In the genomic region with DNA sequence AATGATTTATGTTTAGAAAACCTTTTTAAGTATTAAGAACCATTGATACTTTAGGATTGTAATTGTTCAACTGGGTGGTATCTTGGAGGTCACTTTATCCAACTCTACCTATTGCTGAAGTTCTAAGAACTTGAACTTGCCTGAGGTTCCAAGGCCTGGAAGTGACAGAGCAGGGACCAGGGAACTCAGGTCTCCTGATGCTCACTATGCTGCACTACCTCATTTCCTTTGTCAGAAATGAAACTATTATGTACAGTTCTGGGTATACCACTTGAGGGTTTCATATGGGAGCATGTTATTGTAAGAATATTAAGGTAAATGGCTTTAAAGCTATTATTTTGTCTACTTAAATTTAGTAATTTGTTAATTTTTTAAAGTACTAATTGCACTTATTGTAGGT, we compare ENCODE assay signal across 13 cellular contexts. TPM values are rescaled to one million over a fixed set of nuclear protein-coding genes. Genes with fewer than 3 reads are reported as not detected.
DNase-seq lines count a peak whose midpoint lies in the region; ATAC-seq, FAIRE-seq and TF ChIP-seq lines count a peak whose summit lies in the region.
"Had no signal": no experiment of that assay in that cellular context is flagged by ENCODE, and none has a peak within 500 bp of the region (broad histone marks: within the 10 kb centered on the region; RNA-seq: fewer than 3 reads in every experiment).

No MANE protein-coding gene starts in this region.

- ATAC-seq in GM19025 (IDR thresholded peaks at IDR 0.05; ENCODE audit: low read depth, unreplicated experiment) (peak; percentile 23), HG03196 (IDR thresholded peaks at IDR 0.05; ENCODE audit: unreplicated experiment) (peak; percentile 37)

- H3K9ac ChIP-seq in astrocyte (ENCODE audit: low read length) = no peak overlapping the region
- H3K9ac ChIP-seq: parathyroid adenoma had no signal

- peaks cover 8% of the 10 kb centered on the region for H3K4me1 ChIP-seq in astrocyte (ENCODE audit: insufficient read depth, low read length)

- H2AFZ ChIP-seq in astrocyte (ENCODE audit: low read depth, low read length) = no peak overlapping the region
- H2AFZ ChIP-seq: parathyroid adenoma had no signal

- H3K27ac ChIP-seq in AG04450 (ENCODE audit: low read depth, low read length) (no peak overlapping the region), astrocyte (ENCODE audit: low read depth, low read length) (no peak overlapping the region)
- H3K27ac ChIP-seq: parathyroid adenoma, VCaP had no signal

- H3K9me3 Mint-ChIP-seq in astrocyte (ENCODE audit: unreplicated experiment) = no peaks in the 10 kb centered on the region

- H3K27me3 ChIP-seq in AG04450 (ENCODE audit: control insufficient read depth, insufficient read depth, low read length) = no peaks in the 10 kb centered on the region
- no peaks in the 10 kb centered on the region for H3K27me3 ChIP-seq in astrocyte (ENCODE audit: insufficient read depth, low read length)

- no peaks in the 10 kb centered on the region; the same call in 1 of the 2 replicates for H3K9me3 ChIP-seq in AG04450 (ENCODE audit: control insufficient read depth, insufficient read depth, low read length)
- H3K9me3 ChIP-seq in astrocyte (ENCODE audit: insufficient read depth, low read depth, low read length) = no peaks in the 10 kb centered on the region

- no peak overlapping the region for H3K27ac Mint-ChIP-seq in astrocyte (ENCODE audit: unreplicated experiment)

- CTCF ChIA-PET in AG04450 (lab: Charles Lee) = interaction anchor here (1.2 to 2.4 kb wide), 3 partner anchors 34 to 485 kb away, joined by 3 to 9 read pairs (median 3); no protein-coding TSS in a partner anchor

- FAIRE-seq in astrocyte (lab: Jason Lieb, UNC) = no peak
- FAIRE-seq: endothelial cell of umbilical vein, urothelium cell line had no signal

- POLR2A ChIA-PET in AG04450 (lab: Yijun Ruan, JAX) = interaction anchor here (0.6 kb wide), 1 partner anchor 466 kb away, joined by 3 read pairs; no protein-coding TSS in a partner anchor

- intact Hi-C loops in posterior vena cava (cut with DNase I) = no loop called here

- peaks cover 15% of the 10 kb centered on the region for H3K4me1 Mint-ChIP-seq in astrocyte (ENCODE audit: low read depth, unreplicated experiment)

- H3K4me2 ChIP-seq in astrocyte (ENCODE audit: low read length) = peak overlapping the region; percentile 95

- peaks cover 18% of the 10 kb centered on the region for H4K20me1 ChIP-seq in astrocyte (ENCODE audit: insufficient read depth, low read length)

- H3K27me3 Mint-ChIP-seq in astrocyte (ENCODE audit: low read depth, unreplicated experiment) = no peaks in the 10 kb centered on the region

- DNase-seq in AG04450 (ENCODE audit: low read depth, low spot score) (no peak), astrocyte (ENCODE audit: low read depth) (no peak), superior temporal gyrus (ENCODE audit: extremely low spot score) (no peak), NCI-H1105 treated with DMSO at 0.1 percent for 48 hours (lab: John Stamatoyannopoulos, UW) (no peak), posterior vena cava (ENCODE audit: low spot score) (no peak)
- DNase-seq in effector CD8-positive, alpha-beta T cell (lab: John Stamatoyannopoulos, UW) = no peak
- DNase-seq: DMS79 treated with DMSO at 0.1 percent for 48 hours had no signal

- H3K36me3 ChIP-seq in astrocyte (ENCODE audit: insufficient read depth, low read length) = no peaks in the 10 kb centered on the region

- H3K4me3 ChIP-seq in AG04450 (ENCODE audit: low read depth, low read length) = peak overlapping the region; percentile 11; the same call in 1 of the 2 replicates
- H3K4me3 ChIP-seq in astrocyte (ENCODE audit: insufficient read depth, low read depth, low read length) = no peak overlapping the region

- no peaks in the 10 kb centered on the region for H3K36me3 Mint-ChIP-seq in astrocyte (ENCODE audit: low read depth, unreplicated experiment)

- TF ChIP-seq CTCF in AG04450 (IDR thresholded peaks at IDR 0.05; ENCODE audit: low read depth, low read length) = no peak
- TF ChIP-seq CTCF in astrocyte (IDR thresholded peaks at IDR 0.05; ENCODE audit: insufficient read depth, low read depth, low read length) = no peak

- H3K4me3 Mint-ChIP-seq in astrocyte (ENCODE audit: unreplicated experiment) = peak overlapping the region; percentile 100

- peaks cover 93% of the 10 kb centered on the region for H3K79me2 ChIP-seq in astrocyte (ENCODE audit: insufficient read depth, low read length)

RNA-seq across cellular contexts. Expression of gene MBD5, which starts 3.0 kb away (rescaled TPM):
- 31.5 and 40.4 TPM in 2 replicates for polyA plus RNA-seq in AG04450 (2011; rRNA removed)
- 158 and 184 TPM in 2 replicates for polyA minus RNA-seq in AG04450 (2011; rRNA and poly(A)+ RNA removed)
- 52.8 and 53.6 TPM in 2 replicates for total RNA-seq in astrocyte
- 10 to 100 TPM; 39.8 to 40.8 TPM for total RNA-seq in posterior vena cava

RNA-seq across cellular contexts. Expression of gene ORC4, which starts 3.3 kb away (rescaled TPM):
- 27.0 and 49.7 TPM in 2 replicates for polyA plus RNA-seq in AG04450 (2011; rRNA removed)
- 23.9 and 33.1 TPM in 2 replicates for polyA minus RNA-seq in AG04450 (2011; rRNA and poly(A)+ RNA removed)
- total RNA-seq in astrocyte (39.3 and 43.8 TPM in 2 replicates), posterior vena cava (10 to 100 TPM; 36.4 to 37.6 TPM)
